In genomic region chr15:70504305-70504951, GRCh38 we compare ENCODE assay signal across 9 cellular contexts.
DNase-seq lines count a peak whose midpoint lies in the region; ATAC-seq, FAIRE-seq and TF ChIP-seq lines count a peak whose summit lies in the region.
"Had no signal": no experiment of that assay in that cellular context is flagged by ENCODE, and none has a peak within 500 bp of the region (broad histone marks: within the 10 kb centered on the region; RNA-seq: fewer than 3 reads in every experiment).

No MANE protein-coding gene starts in this region.

- H3K27me3 ChIP-seq in NT2/D1 (ENCODE audit: insufficient read depth, insufficient read length) (no peaks in the 10 kb centered on the region), colonic mucosa (no peaks in the 10 kb centered on the region)

- TF ChIP-seq POLR2A in GM12892 (IDR thresholded peaks at IDR 0.05; ENCODE audit: low read depth, low read length) = peak; percentile 64; the same call in 1 of the 2 replicates

- intact Hi-C loops in colonic mucosa (cut with DNase I) = no loop called here

- H3K9ac ChIP-seq in NT2/D1 (ENCODE audit: insufficient read length, low read depth) = peak overlapping the region; percentile 57
- H3K9ac ChIP-seq in colonic mucosa (ENCODE audit: low read depth in 2 of 2, low read length in 2 of 2) = no peak overlapping the region

- H3K9me3 ChIP-seq in NT2/D1 (ENCODE audit: insufficient read depth, low read length) = no peaks in the 10 kb centered on the region
- no peaks in the 10 kb centered on the region for H3K9me3 ChIP-seq in colonic mucosa

- H3K4me3 ChIP-seq in NT2/D1 (ENCODE audit: insufficient read length, low read depth) (no peak overlapping the region), colonic mucosa (no peak overlapping the region)

- DNase-seq in A172 (ENCODE audit: low spot score) (peak; percentile 53), GM12892 (ENCODE audit: insufficient read length) (peak; percentile 68), NT2/D1 (ENCODE audit: low read depth, low spot score) (no peak), colonic mucosa (peak; percentile 41), occipital lobe (lab: John Stamatoyannopoulos, UW) (peak; percentile 11), OCI-M2 (lab: John Stamatoyannopoulos, UW; ENCODE audit: unreplicated experiment) (no peak), amniotic stem cell (lab: John Stamatoyannopoulos, UW) (no peak)

- H3K36me3 ChIP-seq in NT2/D1 (ENCODE audit: insufficient read depth, insufficient read length, low read length) (no peaks in the 10 kb centered on the region), colonic mucosa (no peaks in the 10 kb centered on the region)

- H3K27ac ChIP-seq in colonic mucosa = no peak overlapping the region

- peak; percentile 68 for ATAC-seq in HG02678 (IDR thresholded peaks at IDR 0.05; ENCODE audit: unreplicated experiment)

- FAIRE-seq in GM12892 (lab: Jason Lieb, UNC) = peak; percentile 87
- FAIRE-seq: endometrium had no signal

- peaks cover 16% of the 10 kb centered on the region for H3K4me1 ChIP-seq in NT2/D1 (ENCODE audit: insufficient read depth, insufficient read length)
- H3K4me1 ChIP-seq in colonic mucosa = no peaks in the 10 kb centered on the region

- no peak for TF ChIP-seq CTCF in colonic mucosa (IDR thresholded peaks at IDR 0.05)

Comparison
In these comparisons a context has a peak if more than half of its experiments do, and no peak if none do; other contexts are left out.
1. DNase-seq: peak in A172 (single experiment), GM12892 (single experiment), colonic mucosa (single experiment) and occipital lobe (single experiment); none in NT2/D1 (single experiment), OCI-M2 (single experiment) and amniotic stem cell (single experiment).